ENCODE assay signal across 14 cellular contexts in genomic region chr7:36103837-36104561, GRCh38. TPM values are rescaled to one million over a fixed set of nuclear protein-coding genes. Genes with fewer than 3 reads are reported as not detected.
DNase-seq lines count a peak whose midpoint lies in the region; ATAC-seq, FAIRE-seq and TF ChIP-seq lines count a peak whose summit lies in the region.
"Had no signal": no experiment of that assay in that cellular context is flagged by ENCODE, and none has a peak within 500 bp of the region (broad histone marks: within the 10 kb centered on the region; RNA-seq: fewer than 3 reads in every experiment).

No MANE protein-coding gene starts in this region.

- TF ChIP-seq POLR2A in H1 (IDR thresholded peaks at IDR 0.05; ENCODE audit: control extremely low read depth in 1 of 2, low read depth in 2 of 2, low read length in 2 of 2), result no peak

- no peaks in the 10 kb centered on the region for H3K79me2 ChIP-seq in H1 (ENCODE audit: control insufficient read depth in 1 of 2, insufficient read depth in 2 of 2, low read length in 2 of 2)

- WGBS in H1 (ENCODE audit: extremely low coverage in 1 of 2, insufficient coverage in 1 of 2, insufficient read length in 1 of 2, insufficient replicate concordance in 2 of 2, low coverage in 1 of 2, low lambda C conversion rate in 2 of 2, missing lambda C conversion rate in 1 of 2), 2 experiments, result 85% methylated on average over 3 of the region's 3 CpGs; no CpG with 5 or more reads in 1 of the 2 experiments

- no peak overlapping the region for H4K5ac ChIP-seq in H1 (ENCODE audit: insufficient read length, low read depth, low read length)

- H3K4me1 ChIP-seq in H1 (replicated peaks in 1 of 4; ENCODE audit: control insufficient read depth in 3 of 4, insufficient read depth in 4 of 4, low read length in 3 of 4) (no peaks in the 10 kb centered on the region), skeletal muscle tissue (ENCODE audit: control insufficient read depth in 3 of 3, insufficient read depth in 3 of 3, low read length in 3 of 3) (peaks cover 0 to 8% (median 5%) of the 10 kb centered on the region in 3 donors)

- TF ChIP-seq EP300 in H1 (IDR thresholded peaks at IDR 0.05; ENCODE audit: borderline replicate concordance in 1 of 2, low read depth in 2 of 2, low read length in 2 of 2), result no peak

- H2AFZ ChIP-seq in H1 (ENCODE audit: low read length), result no peak overlapping the region

- no peak for FAIRE-seq in H1 (lab: Jason Lieb, UNC)
- FAIRE-seq: GM12892, GM19239 had no signal

- H3K4me2 ChIP-seq in H1 (ENCODE audit: insufficient read depth in 1 of 2, low read depth in 2 of 2, low read length in 2 of 2), result no peak overlapping the region

- no peak overlapping the region for H3K56ac ChIP-seq in H1 (replicated peaks; ENCODE audit: insufficient read length, low read depth, low read length)

- H3K9me3 ChIP-seq in H1 (ENCODE audit: insufficient read depth in 2 of 2, low read depth in 1 of 2, low read length in 1 of 2) (no peaks in the 10 kb centered on the region), skeletal muscle tissue (ENCODE audit: control insufficient read depth in 3 of 3, low read length in 3 of 3) (no peaks in the 10 kb centered on the region)

- ATAC-seq in GM19351 (IDR thresholded peaks at IDR 0.05; ENCODE audit: unreplicated experiment) (peak; percentile 63), GM18867 (IDR thresholded peaks at IDR 0.05; ENCODE audit: unreplicated experiment) (no peak)

- no peaks in the 10 kb centered on the region for H3K27me3 ChIP-seq in H1 (replicated peaks in 1 of 4; ENCODE audit: control insufficient read depth in 3 of 4, extremely low read depth in 1 of 4, insufficient read depth in 3 of 4, low read length in 3 of 4)
- no peaks in the 10 kb centered on the region for H3K27me3 ChIP-seq in skeletal muscle tissue (ENCODE audit: control insufficient read depth in 3 of 3, insufficient read depth in 3 of 3, low read length in 3 of 3)

- H3K23ac ChIP-seq in H1 (ENCODE audit: insufficient read length), result no peak overlapping the region

- H3K9ac ChIP-seq in H1 (replicated peaks in 1 of 4; ENCODE audit: extremely low read depth in 1 of 4, low read depth in 3 of 4, low read length in 3 of 4) (no peak overlapping the region), skeletal muscle tissue (ENCODE audit: low read depth in 1 of 3, low read length in 3 of 3) (peak overlapping the region in 1 of 3 donors; percentile 17)

- no peak overlapping the region for H2BK15ac ChIP-seq in H1 (ENCODE audit: low read length)

- H2BK20ac ChIP-seq in H1 (ENCODE audit: low read length), result no peak overlapping the region

- H3K14ac ChIP-seq in H1 (ENCODE audit: insufficient read length), result no peak overlapping the region

- H4K91ac ChIP-seq in H1 (replicated peaks; ENCODE audit: insufficient read length, low read length), result no peak overlapping the region

- no peak overlapping the region for H3K18ac ChIP-seq in H1 (ENCODE audit: extremely low read depth, low read length)

- H4K20me1 ChIP-seq in H1 (replicated peaks in 1 of 2; ENCODE audit: control insufficient read depth in 1 of 2, insufficient read depth in 2 of 2, low read length in 2 of 2), result no peaks in the 10 kb centered on the region

- H3K27ac ChIP-seq in H1 (ENCODE audit: low read depth, low read length) (no peak overlapping the region), skeletal muscle tissue (ENCODE audit: low read depth, low read length) (peak overlapping the region; percentile 10)
- H3K27ac ChIP-seq: C4-2B had no signal

- no peak overlapping the region for H3K4me3 ChIP-seq in H1 (ENCODE audit: extremely low read depth in 1 of 4, insufficient read depth in 2 of 4, low read depth in 3 of 4, low read length in 4 of 4)
- H3K4me3 ChIP-seq in skeletal muscle tissue (ENCODE audit: low read length in 3 of 3), result no peak overlapping the region

- peak; percentile 29 for DNase-seq in MV-4-11 (lab: John Stamatoyannopoulos, UW)
- no peak for DNase-seq in H1 (ENCODE audit: low read depth in 1 of 2, low spot score in 2 of 2)
- DNase-seq in stimulated activated CD4-positive, alpha-beta T cell treated with anti-CD3 and anti-CD28 coated beads, Interleukin-4, amount 100 ng/mL, for 4 hours, result no peak
- no peak for DNase-seq in NCI-H1417 (lab: John Stamatoyannopoulos, UW)
- DNase-seq: CD4-positive, alpha-beta memory T cell; DMS79; HCEC 1CT; IMR-90 had no signal

- H2BK120ac ChIP-seq in H1 (replicated peaks; ENCODE audit: low read depth, low read length), result no peak overlapping the region

- H2AK5ac ChIP-seq in H1 (ENCODE audit: low read depth, low read length), result no peak overlapping the region

- H3K23me2 ChIP-seq in H1 (ENCODE audit: low read depth, low read length), result no peaks in the 10 kb centered on the region

- TF ChIP-seq CTCF in H1 (IDR thresholded peaks at IDR 0.05; ENCODE audit: control extremely low read depth in 1 of 3, insufficient read depth in 1 of 3, low read depth in 1 of 3, low read length in 3 of 3), result no peak

- POLR2A ChIA-PET in H1 (lab: Charles Lee; ENCODE audit: partially characterized antibody), result no interaction called here

- no peak overlapping the region for H2BK5ac ChIP-seq in H1 (ENCODE audit: low read depth, low read length)

- CTCF ChIA-PET in H1 (lab: Charles Lee; ENCODE audit: partially characterized antibody), result interaction anchor here (1.2 to 1.3 kb wide), 2 partner anchors 21 to 73 kb away, joined by 3 to 4 read pairs; no protein-coding TSS in a partner anchor

- no peaks in the 10 kb centered on the region for H3K79me1 ChIP-seq in H1 (ENCODE audit: low read depth, low read length)

- no peak overlapping the region for H2BK12ac ChIP-seq in H1 (ENCODE audit: low read depth, low read length)

- no peak overlapping the region for H3K4ac ChIP-seq in H1 (replicated peaks; ENCODE audit: insufficient read length, low read depth, low read length)

- H4K8ac ChIP-seq in H1 (ENCODE audit: extremely low read depth, insufficient read depth, low read length), result no peak overlapping the region

- TF ChIP-seq RAD21 in H1 (IDR thresholded peaks at IDR 0.05 in 1 of 2, conservative IDR thresholded peaks at IDR 0.05 in 1 of 2; ENCODE audit: low read depth in 2 of 2, low read length in 2 of 2), result no peak

- H3K36me3 ChIP-seq in H1 (ENCODE audit: control insufficient read depth in 2 of 4, insufficient read depth in 4 of 4, low read length in 3 of 4), result no peaks in the 10 kb centered on the region
- H3K36me3 ChIP-seq in skeletal muscle tissue (ENCODE audit: control insufficient read depth in 3 of 3, insufficient read depth in 3 of 3, low read length in 3 of 3), result no peaks in the 10 kb centered on the region

TF ChIP-seq in H1, 55 proteins besides CTCF, POLR2A, EP300 and RAD21:
- TF ChIP-seq KDM1A (IDR thresholded peaks at IDR 0.05; ENCODE audit: borderline replicate concordance, low read length) (peak; percentile 89), HDAC2 (IDR thresholded peaks at IDR 0.05; ENCODE audit: borderline replicate concordance in 1 of 2, low read depth in 2 of 2, low read length in 2 of 2) (peak in 1 of 2 experiments; percentile 38; a peak in 1 of 4 replicates), TCF12 (IDR thresholded peaks at IDR 0.05; ENCODE audit: low read depth, low read length) (no peak)
TF ChIP-seq in H1: peak in this region for 2.

RNA-seq across cellular contexts. Expression of gene EEPD1, which starts 49.1 kb away (rescaled TPM):
- 5.7 and 7.8 TPM in 2 replicates for total RNA-seq in H1 (2021; fragmentation: NEBNext Ultra II Directional; extraction: Animal tissue kit (Norgen Biotek cat#: 25700))
- polyA plus RNA-seq in H1 (2011; rRNA removed), result 3.1 and 5.5 TPM in 2 replicates
- 5.7 TPM for polyA plus RNA-seq in H1 (2011; cell fraction: cytosol; rRNA removed)
- 7.1 TPM for polyA plus RNA-seq in H1 (2011; cell fraction: nucleus; rRNA removed)
- 7.2 to 9.2 TPM (median 8.5 TPM) in 4 replicates for polyA plus RNA-seq in H1 (2012, experiment 1 of 2)
- polyA plus RNA-seq in H1 (2012, experiment 2 of 2), result 4.9 TPM
- 6.3 TPM for polyA plus RNA-seq in H1 (2013, experiment 1 of 2)
- 6.8 TPM for polyA plus RNA-seq in H1 (2013, experiment 2 of 2)
- 4.5 and 4.8 TPM in 2 replicates for polyA minus RNA-seq in H1 (2011; rRNA and poly(A)+ RNA removed)
- 5.0 TPM for polyA minus RNA-seq in H1 (2011; cell fraction: cytosol; rRNA and poly(A)+ RNA removed)
- 10.7 TPM for polyA minus RNA-seq in H1 (2011; cell fraction: nucleus; rRNA and poly(A)+ RNA removed)
- 12.5 TPM for total RNA-seq in skeletal muscle tissue
